8 cellular contexts compared by ENCODE assay signal in the genomic region with DNA sequence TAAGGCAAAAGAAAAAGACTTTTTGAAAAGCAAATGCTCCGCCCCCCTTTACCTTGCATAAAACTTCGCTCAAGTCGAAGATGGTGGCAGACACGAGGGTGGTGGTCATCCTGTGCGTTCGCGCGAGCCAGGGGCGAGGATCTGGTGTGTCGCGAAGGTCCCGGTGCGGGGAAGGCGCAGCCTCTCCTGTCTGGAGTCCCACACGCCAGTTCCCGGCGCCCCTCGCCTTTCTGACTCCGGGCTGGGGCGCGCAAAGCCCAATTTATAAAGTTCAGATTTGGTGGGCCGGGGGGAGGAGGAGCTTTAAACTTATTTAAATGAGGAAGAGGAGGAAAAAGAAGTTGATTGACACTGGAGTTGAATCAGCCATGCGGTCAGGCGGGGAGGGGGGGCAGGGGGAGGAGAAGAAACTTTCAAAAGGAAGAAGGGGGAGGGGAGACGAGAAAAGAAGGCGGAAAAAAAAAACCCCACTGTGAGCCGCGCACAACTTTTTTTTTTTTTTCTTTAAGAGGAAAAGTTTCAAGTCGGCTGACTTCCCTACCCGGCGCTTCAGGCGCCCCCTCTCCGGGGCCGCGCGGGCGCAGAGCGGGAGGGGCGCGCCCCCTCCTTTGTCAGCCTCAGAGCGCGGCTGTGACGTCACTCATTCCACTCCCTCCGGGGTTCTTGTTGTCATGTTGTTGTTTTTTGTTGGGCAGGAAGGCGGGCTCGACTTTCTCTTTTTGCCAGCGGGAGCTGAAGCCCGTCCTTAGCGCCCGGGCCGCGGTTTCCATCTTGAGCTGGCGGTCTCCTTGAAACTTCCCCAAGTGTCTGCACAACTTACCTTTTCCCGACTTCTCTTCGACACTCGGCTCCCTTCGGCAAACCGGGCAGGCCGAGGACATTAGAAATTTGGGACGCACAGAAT. TPM values are rescaled to one million over a fixed set of nuclear protein-coding genes. Genes with fewer than 3 reads are reported as not detected.
DNase-seq lines count a peak whose midpoint lies in the region; ATAC-seq and TF ChIP-seq lines count a peak whose summit lies in the region.

A gene with protein sequence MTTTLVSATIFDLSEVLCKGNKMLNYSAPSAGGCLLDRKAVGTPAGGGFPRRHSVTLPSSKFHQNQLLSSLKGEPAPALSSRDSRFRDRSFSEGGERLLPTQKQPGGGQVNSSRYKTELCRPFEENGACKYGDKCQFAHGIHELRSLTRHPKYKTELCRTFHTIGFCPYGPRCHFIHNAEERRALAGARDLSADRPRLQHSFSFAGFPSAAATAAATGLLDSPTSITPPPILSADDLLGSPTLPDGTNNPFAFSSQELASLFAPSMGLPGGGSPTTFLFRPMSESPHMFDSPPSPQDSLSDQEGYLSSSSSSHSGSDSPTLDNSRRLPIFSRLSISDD (minus strand): TSS at position 238 of the 904 bp plus-strand sequence. CDS start 129 bp downstream, at position 109.

- peaks cover 28% of the 10 kb centered on the region for H3K36me3 Mint-ChIP-seq in natural killer cell
- peaks cover 60 to 71% of the 10 kb centered on the region in 2 donors for H3K36me3 Mint-ChIP-seq in stimulated activated naive B cell treated with anti-CD40 and anti-IgM and Interleukin-4, amounts not matched to agents 10 μg/mL and 1 μg/mL and 100 μg/mL, for 72 hours

- peaks cover 60 to 67% of the 10 kb centered on the region in 2 donors for H3K4me1 Mint-ChIP-seq in natural killer cell
- H3K4me1 Mint-ChIP-seq in stimulated activated naive B cell treated with anti-CD40 and anti-IgM and Interleukin-4, amounts not matched to agents 10 μg/mL and 1 μg/mL and 100 μg/mL, for 72 hours: peaks cover 49 to 85% of the 10 kb centered on the region in 2 donors

- H3K4me3 Mint-ChIP-seq in natural killer cell: peak within 1 kb of the TSS; percentile 98
- peak within 1 kb of the TSS; percentile 96 to 99 for H3K4me3 Mint-ChIP-seq in stimulated activated naive B cell treated with anti-CD40 and anti-IgM and Interleukin-4, amounts not matched to agents 10 μg/mL and 1 μg/mL and 100 μg/mL, for 72 hours

- peak within 1 kb of the TSS; percentile 99 for H3K27ac Mint-ChIP-seq in natural killer cell
- H3K27ac Mint-ChIP-seq in stimulated activated naive B cell treated with anti-CD40 and anti-IgM and Interleukin-4, amounts not matched to agents 10 μg/mL and 1 μg/mL and 100 μg/mL, for 72 hours: peak within 1 kb of the TSS; percentile 100

- H3K4me3 ChIP-seq in fibroblast of mammary gland (ENCODE audit: control insufficient read depth, low read depth, low read length): peak within 1 kb of the TSS; percentile 87

- H3K27me3 Mint-ChIP-seq in natural killer cell (ENCODE audit: low read depth in 2 of 2): no peaks in the 10 kb centered on the region
- peaks cover 4 to 7% of the 10 kb centered on the region in 2 donors for H3K27me3 Mint-ChIP-seq in stimulated activated naive B cell treated with anti-CD40 and anti-IgM and Interleukin-4, amounts not matched to agents 10 μg/mL and 1 μg/mL and 100 μg/mL, for 72 hours

- no peaks in the 10 kb centered on the region for H3K9me3 Mint-ChIP-seq in natural killer cell
- H3K9me3 Mint-ChIP-seq in stimulated activated naive B cell treated with anti-CD40 and anti-IgM and Interleukin-4, amounts not matched to agents 10 μg/mL and 1 μg/mL and 100 μg/mL, for 72 hours: peaks cover 0 to 2% of the 10 kb centered on the region in 2 donors

- ATAC-seq in GM18867 (IDR thresholded peaks at IDR 0.05; ENCODE audit: unreplicated experiment) (peak; percentile 47), HG03378 (IDR thresholded peaks at IDR 0.05; ENCODE audit: unreplicated experiment) (peak; percentile 35), natural killer cell (peak; percentile 41 to 69 (median 54))
- ATAC-seq in stimulated activated naive B cell treated with anti-CD40 and anti-IgM and Interleukin-4, amounts not matched to agents 10 μg/mL and 1 μg/mL and 100 μg/mL, for 72 hours (replicated peaks): peak; percentile 38 to 44

- peak; percentile 89 for DNase-seq in A172 (ENCODE audit: low spot score)
- peak; percentile 98 for DNase-seq in RKO (ENCODE audit: low spot score)
- DNase-seq in activated T-helper 9 cell treated with anti-CD3 and anti-CD28 coated beads, Interleukin-2, amount 50 U/mL, for 16 hours (ENCODE audit: low read depth): peak; percentile 85
- DNase-seq in fibroblast of mammary gland (ENCODE audit: low read depth): peak; percentile 97
- DNase-seq in natural killer cell: peak; percentile 89
- peak; percentile 94 for DNase-seq in stimulated activated naive B cell treated with anti-CD40 and anti-IgM and Interleukin-4, amounts not matched to agents 10 μg/mL and 1 μg/mL and 100 μg/mL, for 72 hours

- intact Hi-C loops in natural killer cell (cut with micrococcal nuclease): loop anchor here (1.0 to 10.0 kb wide), 7 partner anchors 23 to 978 kb away; partner anchors contain the start of genes RAD51B, SUSD6 and ZFYVE26

- TF ChIP-seq CTCF in fibroblast of mammary gland (conservative IDR thresholded peaks at IDR 0.05; ENCODE audit: control insufficient read depth, insufficient read depth, low read depth, low read length) (no peak), natural killer cell (IDR thresholded peaks at IDR 0.05) (no peak)

RNA-seq across cellular contexts. Expression of the gene that starts here (rescaled TPM):
- total RNA-seq in A172 (2014; rRNA removed; shearing (Covaris generic)): 39.7 and 49.7 TPM in 2 replicates
- total RNA-seq in natural killer cell: 100 to 1,000 TPM; 143 to 167 (median 166) TPM

Comparison
In these comparisons a context has a peak if more than half of its experiments do, and no peak if none do; other contexts are left out.
1. Peak in every context shown above with its lines: DNase-seq, ATAC-seq and H3K4me3 ChIP-seq.